Comparison of ENCODE assay signal across 21 cellular contexts in the genomic region with DNA sequence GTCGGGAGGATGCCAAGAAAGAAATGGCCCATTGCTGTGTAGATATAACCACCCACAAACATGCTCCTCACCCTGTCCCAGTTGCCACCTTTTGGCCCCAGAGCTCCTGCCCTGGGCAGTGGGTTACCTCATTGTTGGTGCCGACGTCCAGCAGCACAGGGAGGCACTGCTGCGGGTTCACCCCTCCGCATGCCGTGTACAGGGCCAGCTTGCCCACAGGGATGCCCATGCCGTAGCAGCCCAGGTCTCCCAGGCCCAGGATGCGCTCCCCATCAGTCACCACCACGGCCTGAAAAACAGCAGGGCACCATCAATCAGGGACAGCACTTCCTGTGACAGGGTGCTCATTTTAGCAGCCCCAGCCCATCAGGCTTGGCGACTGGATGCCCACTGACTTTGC.
"Had no signal": no experiment of that assay in that cellular context is flagged by ENCODE, and none has a peak within 500 bp of the region (broad histone marks: within the 10 kb centered on the region; RNA-seq: fewer than 3 reads in every experiment).

No MANE protein-coding gene starts in this region.

- H3K36me3 Mint-ChIP-seq: natural killer cell treated with Interleukin-12 subunit alpha and Interleukin-12 subunit beta and Interleukin-15 and Interleukin-18, amount 100 ng/mL, for 72 hours had no signal

- H3K4me3 Mint-ChIP-seq: activated CD4-positive, alpha-beta memory T cell treated with anti-CD3 and anti-CD28 coated beads, Interleukin-2, amount 10 ng/mL, durations not matched to agents 7 days and 5 days; activated CD4-positive, alpha-beta T cell treated with anti-CD3 and anti-CD28 coated beads for 36 hours; activated naive CD4-positive, alpha-beta T cell treated with anti-CD3 and anti-CD28 coated beads for 36 hours; activated T-cell treated with anti-CD3 and anti-CD28 coated beads, Interleukin-2, amount 50 U/mL, for 24 hours; central memory CD8-positive, alpha-beta T cell; natural killer cell treated with Interleukin-12 subunit alpha and Interleukin-12 subunit beta and Interleukin-15 and Interleukin-18, amount 100 ng/mL, for 72 hours; T-helper 17 cell had no signal

- H3K27me3 ChIP-seq: esophagus muscularis mucosa, gastroesophageal sphincter, tibial nerve, uterus had no signal

- H3K4me1 Mint-ChIP-seq: activated CD4-positive, alpha-beta memory T cell treated with anti-CD3 and anti-CD28 coated beads, Interleukin-2, amount 10 ng/mL, durations not matched to agents 7 days and 5 days; activated CD4-positive, alpha-beta T cell treated with anti-CD3 and anti-CD28 coated beads for 36 hours; central memory CD8-positive, alpha-beta T cell; T-helper 17 cell had no signal

- H3K27ac ChIP-seq: esophagus muscularis mucosa, gastroesophageal sphincter, tibial nerve, WERI-Rb-1 had no signal

- ATAC-seq: activated CD4-positive, alpha-beta T cell treated with anti-CD3 and anti-CD28 coated beads for 36 hours; gastroesophageal sphincter; natural killer cell treated with Interleukin-12 subunit alpha and Interleukin-12 subunit beta and Interleukin-15 and Interleukin-18, amount 100 ng/mL, for 72 hours; stimulated activated naive CD8-positive, alpha-beta T cell treated with anti-CD3 and anti-CD28 coated beads, Interleukin-15, Interleukin-2, amounts not matched to agents 100 U/mL and 50 U/mL, for 24 hours; T-helper 17 cell had no signal

- H3K27ac Mint-ChIP-seq: activated CD4-positive, alpha-beta memory T cell treated with anti-CD3 and anti-CD28 coated beads, Interleukin-2, amount 10 ng/mL, durations not matched to agents 7 days and 5 days; activated CD4-positive, alpha-beta T cell treated with anti-CD3 and anti-CD28 coated beads for 36 hours; activated naive CD4-positive, alpha-beta T cell treated with anti-CD3 and anti-CD28 coated beads for 36 hours; activated T-cell treated with anti-CD3 and anti-CD28 coated beads, Interleukin-2, amount 50 U/mL, for 24 hours; activated T-helper 2 cell treated with anti-CD3 and anti-CD28 coated beads, Interferon-gamma antibody, Interleukin-2, Interleukin-4, amounts not matched to agents 10 μg/mL and 5 μg/mL and 100 μg/mL, durations not matched to agents 14 hours and 24 hours and 36 hours; natural killer cell treated with Interleukin-12 subunit alpha and Interleukin-12 subunit beta and Interleukin-15 and Interleukin-18, amount 100 ng/mL, for 72 hours; T-helper 17 cell had no signal

- H3K9me3 Mint-ChIP-seq: activated CD4-positive, alpha-beta memory T cell treated with anti-CD3 and anti-CD28 coated beads, Interleukin-2, amount 10 ng/mL, durations not matched to agents 7 days and 5 days; activated naive CD4-positive, alpha-beta T cell treated with anti-CD3 and anti-CD28 coated beads for 36 hours; activated T-cell treated with anti-CD3 and anti-CD28 coated beads, Interleukin-2, amount 50 U/mL, for 24 hours; activated T-helper 2 cell treated with anti-CD3 and anti-CD28 coated beads, Interferon-gamma antibody, Interleukin-2, Interleukin-4, amounts not matched to agents 10 μg/mL and 5 μg/mL and 100 μg/mL, durations not matched to agents 14 hours and 24 hours and 36 hours; central memory CD8-positive, alpha-beta T cell; natural killer cell treated with Interleukin-12 subunit alpha and Interleukin-12 subunit beta and Interleukin-15 and Interleukin-18, amount 100 ng/mL, for 72 hours had no signal

- H3K9me3 ChIP-seq: esophagus muscularis mucosa, gastroesophageal sphincter, tibial nerve, uterus had no signal

- DNase-seq: activated CD4-positive, alpha-beta memory T cell treated with anti-CD3 and anti-CD28 coated beads, Interleukin-2, amount 10 ng/mL, durations not matched to agents 7 days and 5 days; activated CD4-positive, alpha-beta T cell treated with anti-CD3 and anti-CD28 coated beads for 36 hours; activated naive CD4-positive, alpha-beta T cell treated with anti-CD3 and anti-CD28 coated beads for 36 hours; activated T-cell treated with anti-CD3 and anti-CD28 coated beads, Interleukin-2, amount 50 U/mL, for 24 hours; effector CD4-positive, alpha-beta T cell; nucleus accumbens; retina; stimulated activated CD4-positive, alpha-beta T cell treated with anti-CD3 and anti-CD28 coated beads, Interleukin-12 subunit alpha, Interleukin-12 subunit beta, amount 100 ng/mL, for 4 hours; stimulated activated CD4-positive, alpha-beta T cell treated with anti-CD3 and anti-CD28 coated beads, Interleukin-2, amount 100 ng/mL, for 24 hours; stimulated activated naive CD8-positive, alpha-beta T cell treated with anti-CD3 and anti-CD28 coated beads, Interleukin-15, Interleukin-2, amounts not matched to agents 100 U/mL and 50 U/mL, for 24 hours; substantia nigra; T-helper 17 cell; uterus; WERI-Rb-1 had no signal

- H3K27me3 Mint-ChIP-seq: central memory CD8-positive, alpha-beta T cell; T-helper 17 cell had no signal

- H3K4me3 ChIP-seq: coronary artery, esophagus muscularis mucosa, gastroesophageal sphincter, tibial nerve, uterus had no signal

- H3K36me3 ChIP-seq: uterus had no signal
